In genomic region chr11:70432580-70432979, GRCh38 we compare ENCODE assay signal across 22 cellular contexts.
"Had no signal": no experiment of that assay in that cellular context is flagged by ENCODE, and none has a peak within 500 bp of the region (broad histone marks: within the 10 kb centered on the region; RNA-seq: fewer than 3 reads in every experiment).

No MANE protein-coding gene starts in this region.

- H3K27me3 ChIP-seq: brain microvascular endothelial cell, esophagus squamous epithelium, neural progenitor cell, right lobe of liver, testis, transverse colon had no signal

- H3K36me3 Mint-ChIP-seq: activated naive CD4-positive, alpha-beta T cell treated with anti-CD3 and anti-CD28 coated beads, Interleukin-2, amount 10 ng/mL, durations not matched to agents 7 days and 5 days; activated naive CD8-positive, alpha-beta T cell treated with anti-CD3 and anti-CD28 coated beads, Interleukin-2, amount 10 ng/mL, durations not matched to agents 7 days and 5 days; natural killer cell had no signal

- H3K27ac Mint-ChIP-seq: activated naive CD4-positive, alpha-beta T cell treated with anti-CD3 and anti-CD28 coated beads, Interleukin-2, amount 10 ng/mL, durations not matched to agents 7 days and 5 days; activated naive CD8-positive, alpha-beta T cell treated with anti-CD3 and anti-CD28 coated beads, Interleukin-2, amount 10 ng/mL, durations not matched to agents 7 days and 5 days; activated T-cell treated with anti-CD3 and anti-CD28 coated beads, Interleukin-2, amount 50 U/mL, for 24 hours; natural killer cell; neural progenitor cell; progenitor cell of endocrine pancreas had no signal

- H3K9ac ChIP-seq: neural progenitor cell had no signal

- H3K4me3 Mint-ChIP-seq: activated naive CD4-positive, alpha-beta T cell treated with anti-CD3 and anti-CD28 coated beads, Interleukin-2, amount 10 ng/mL, durations not matched to agents 7 days and 5 days; activated naive CD8-positive, alpha-beta T cell treated with anti-CD3 and anti-CD28 coated beads, Interleukin-2, amount 10 ng/mL, durations not matched to agents 7 days and 5 days; activated T-cell treated with anti-CD3 and anti-CD28 coated beads, Interleukin-2, amount 50 U/mL, for 24 hours; natural killer cell; neural progenitor cell had no signal

- H3K27ac ChIP-seq: brain microvascular endothelial cell, epithelial cell of prostate, esophagus squamous epithelium, neural progenitor cell, right lobe of liver, testis, transverse colon had no signal

- DNase-seq: activated CD4-positive, alpha-beta T cell treated with anti-CD3 and anti-CD28 coated beads for 4 hours; activated CD4-positive, alpha-beta T cell treated with anti-CD3 and anti-CD28 coated beads, Interleukin-2, amount 50 U/mL, for 4 hours; activated CD8-positive, alpha-beta memory T cell treated with anti-CD3 and anti-CD28 coated beads, Interleukin-2, amount 50 U/mL, for 4 hours; activated gamma-delta T cell; activated naive CD4-positive, alpha-beta T cell treated with anti-CD3 and anti-CD28 coated beads, Interleukin-2, amount 10 ng/mL, durations not matched to agents 7 days and 5 days; activated naive CD8-positive, alpha-beta T cell treated with anti-CD3 and anti-CD28 coated beads, Interleukin-2, amount 10 ng/mL, durations not matched to agents 7 days and 5 days; activated T-cell treated with anti-CD3 and anti-CD28 coated beads, Interleukin-2, amount 50 U/mL, for 24 hours; brain microvascular endothelial cell; caudate nucleus; esophagus squamous epithelium; foreskin melanocyte; islet precursor cell; natural killer cell; right lobe of liver; stimulated activated CD4-positive, alpha-beta T cell treated with anti-CD3 and anti-CD28 coated beads, Interleukin-2, amount 100 ng/mL, for 48 hours; stimulated activated naive CD4-positive, alpha-beta T cell treated with Interleukin-2 at 50 U/mL for 16 hours; T-helper 1 cell; testis; transverse colon had no signal

- H3K4me1 Mint-ChIP-seq: activated naive CD4-positive, alpha-beta T cell treated with anti-CD3 and anti-CD28 coated beads, Interleukin-2, amount 10 ng/mL, durations not matched to agents 7 days and 5 days; activated naive CD8-positive, alpha-beta T cell treated with anti-CD3 and anti-CD28 coated beads, Interleukin-2, amount 10 ng/mL, durations not matched to agents 7 days and 5 days; neural progenitor cell had no signal

- H3K9me3 Mint-ChIP-seq: activated naive CD4-positive, alpha-beta T cell treated with anti-CD3 and anti-CD28 coated beads, Interleukin-2, amount 10 ng/mL, durations not matched to agents 7 days and 5 days; activated naive CD8-positive, alpha-beta T cell treated with anti-CD3 and anti-CD28 coated beads, Interleukin-2, amount 10 ng/mL, durations not matched to agents 7 days and 5 days; activated T-cell treated with anti-CD3 and anti-CD28 coated beads, Interleukin-2, amount 50 U/mL, for 24 hours; natural killer cell; neural progenitor cell had no signal

- H3K27me3 Mint-ChIP-seq: activated naive CD4-positive, alpha-beta T cell treated with anti-CD3 and anti-CD28 coated beads, Interleukin-2, amount 10 ng/mL, durations not matched to agents 7 days and 5 days; progenitor cell of endocrine pancreas had no signal

- H3K4me1 ChIP-seq: esophagus squamous epithelium, neural progenitor cell, right lobe of liver, testis, transverse colon had no signal

- H3K9me3 ChIP-seq: esophagus squamous epithelium, right lobe of liver, testis, transverse colon had no signal

- H2AFZ ChIP-seq: neural progenitor cell had no signal

- H3K4me2 ChIP-seq: neural progenitor cell had no signal

- H3K36me3 ChIP-seq: neural progenitor cell had no signal

- H3K4me3 ChIP-seq: esophagus squamous epithelium, neural progenitor cell, right lobe of liver, testis, transverse colon had no signal
